8 cellular contexts compared by ENCODE assay signal in the genomic region with DNA sequence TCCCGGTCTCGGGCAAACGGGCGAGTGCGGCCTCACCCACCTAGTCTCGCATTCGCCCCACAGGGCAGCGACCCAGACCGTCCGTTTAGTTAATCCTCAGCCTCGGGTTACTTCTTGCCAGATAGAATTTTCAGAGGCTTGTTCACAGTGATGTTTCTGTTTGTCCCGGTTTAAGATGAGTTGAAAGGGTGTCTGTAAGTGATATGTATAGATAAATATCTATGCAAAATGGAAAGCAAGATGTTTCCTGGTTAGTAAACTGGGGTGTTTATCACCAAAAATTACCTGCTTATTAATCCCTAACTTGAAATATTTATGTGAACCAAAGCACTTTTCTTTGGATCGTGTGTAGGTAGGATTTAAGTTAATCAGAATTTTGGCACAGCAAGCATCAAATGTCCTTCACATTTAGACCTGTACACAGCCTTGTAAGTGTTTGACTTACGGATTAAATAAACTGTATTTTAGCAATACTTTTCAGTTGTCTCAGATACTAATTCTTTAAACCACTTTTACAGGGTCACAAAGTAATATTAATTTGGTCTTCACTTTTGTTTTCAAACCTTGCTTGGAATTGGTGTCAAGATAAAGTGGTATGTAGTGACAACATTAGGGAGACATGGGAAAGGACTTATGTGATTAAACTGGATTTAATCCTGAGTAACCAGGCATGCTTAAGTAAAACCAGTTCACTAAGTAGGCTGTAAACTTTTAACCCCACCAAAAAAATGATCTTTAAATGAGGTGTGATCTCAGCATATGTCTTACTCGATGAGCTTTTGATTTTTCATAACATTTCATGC. TPM values are rescaled to one million over a fixed set of nuclear protein-coding genes. Genes with fewer than 3 reads are reported as not detected.
DNase-seq lines count a peak whose midpoint lies in the region; ATAC-seq lines count a peak whose summit lies in the region.

No MANE protein-coding gene starts in this region.

- H3K27me3 Mint-ChIP-seq in CD4-positive, CD25-positive, alpha-beta regulatory T cell: peaks cover 4% of the 10 kb centered on the region
- H3K27me3 Mint-ChIP-seq in stimulated activated memory B cell treated with anti-CD40 and anti-IgM and Interleukin-4, amounts not matched to agents 10 μg/mL and 1 μg/mL and 100 μg/mL, for 72 hours: no peaks in the 10 kb centered on the region

- H3K4me1 ChIP-seq in CD4-positive, CD25-positive, alpha-beta regulatory T cell (ENCODE audit: control insufficient read depth, insufficient read depth, low read length, poor library complexity, severe bottlenecking): peaks cover 26% of the 10 kb centered on the region
- H3K4me1 ChIP-seq in HUES64 (ENCODE audit: insufficient read depth, low read length) (peaks cover 21% of the 10 kb centered on the region), adipocyte (ENCODE audit: control insufficient read depth, insufficient read depth, low read length) (peaks cover 42% of the 10 kb centered on the region), iPS-20b (ENCODE audit: insufficient read depth, low read length) (peaks cover 7% of the 10 kb centered on the region; the same call in 1 of the 2 replicates)

- H3K27me3 ChIP-seq in CD4-positive, CD25-positive, alpha-beta regulatory T cell (ENCODE audit: control insufficient read depth, insufficient read depth, low read length): peaks cover 4% of the 10 kb centered on the region
- H3K27me3 ChIP-seq in HUES64 (ENCODE audit: insufficient read depth, low read length) (no peaks in the 10 kb centered on the region), adipocyte (replicated peaks; ENCODE audit: control insufficient read depth, insufficient read depth, low read length) (no peaks in the 10 kb centered on the region), iPS-20b (ENCODE audit: insufficient read depth, low read length) (no peaks in the 10 kb centered on the region)

- DNase-seq in CD4-positive, CD25-positive, alpha-beta regulatory T cell: peak in 1 of 3 donors; percentile 57
- peak; percentile 31 for DNase-seq in adipocyte (ENCODE audit: low read depth)
- DNase-seq in GDM1 (lab: John Stamatoyannopoulos, UW): no peak
- DNase-seq in activated CD4-positive, CD25-positive, alpha-beta regulatory T cell treated with anti-CD3 and anti-CD28 coated beads, Interleukin-2, amount 50 U/mL, for 72 hours: no peak

- H3K9ac ChIP-seq in HUES64 (ENCODE audit: low read depth, low read length) (peak overlapping the region; percentile 97), adipocyte (ENCODE audit: low read length) (peak overlapping the region; percentile 96), iPS-20b (ENCODE audit: low read depth, low read length) (peak overlapping the region; percentile 90)

- peak overlapping the region; percentile 85 to 98 (median 97) for H3K27ac Mint-ChIP-seq in CD4-positive, CD25-positive, alpha-beta regulatory T cell
- H3K27ac Mint-ChIP-seq in stimulated activated memory B cell treated with anti-CD40 and anti-IgM and Interleukin-4, amounts not matched to agents 10 μg/mL and 1 μg/mL and 100 μg/mL, for 72 hours: peak overlapping the region; percentile 92

- H3K4me3 Mint-ChIP-seq in CD4-positive, CD25-positive, alpha-beta regulatory T cell: peak overlapping the region; percentile 96 to 100 (median 98)
- H3K4me3 Mint-ChIP-seq in stimulated activated memory B cell treated with anti-CD40 and anti-IgM and Interleukin-4, amounts not matched to agents 10 μg/mL and 1 μg/mL and 100 μg/mL, for 72 hours: peak overlapping the region; percentile 90

- no peaks in the 10 kb centered on the region for H3K9me3 ChIP-seq in CD4-positive, CD25-positive, alpha-beta regulatory T cell (ENCODE audit: control insufficient read depth in 2 of 2, low read length in 2 of 2)
- H3K9me3 ChIP-seq in HUES64 (ENCODE audit: insufficient read depth, low read depth, low read length) (no peaks in the 10 kb centered on the region), adipocyte (ENCODE audit: control insufficient read depth, low read length) (no peaks in the 10 kb centered on the region), iPS-20b (ENCODE audit: insufficient read depth, low read depth, low read length) (no peaks in the 10 kb centered on the region)

- peaks cover 0 to 2% (median 0%) of the 10 kb centered on the region in 7 donors for H3K9me3 Mint-ChIP-seq in CD4-positive, CD25-positive, alpha-beta regulatory T cell
- no peaks in the 10 kb centered on the region for H3K9me3 Mint-ChIP-seq in stimulated activated memory B cell treated with anti-CD40 and anti-IgM and Interleukin-4, amounts not matched to agents 10 μg/mL and 1 μg/mL and 100 μg/mL, for 72 hours

- peaks cover 28 to 54% (median 40%) of the 10 kb centered on the region in 4 donors for H3K4me1 Mint-ChIP-seq in CD4-positive, CD25-positive, alpha-beta regulatory T cell
- peaks cover 39% of the 10 kb centered on the region for H3K4me1 Mint-ChIP-seq in stimulated activated memory B cell treated with anti-CD40 and anti-IgM and Interleukin-4, amounts not matched to agents 10 μg/mL and 1 μg/mL and 100 μg/mL, for 72 hours

- H3K4me3 ChIP-seq in CD4-positive, CD25-positive, alpha-beta regulatory T cell (ENCODE audit: low read depth, low read length): peak overlapping the region; percentile 92
- H3K4me3 ChIP-seq in HUES64 (ENCODE audit: low read length): peak overlapping the region; percentile 91
- peak overlapping the region; percentile 96 for H3K4me3 ChIP-seq in adipocyte (ENCODE audit: low read length)
- peak overlapping the region; percentile 84 for H3K4me3 ChIP-seq in iPS-20b (ENCODE audit: low read length)

- under 1% methylated on average over 12 of the region's 15 CpGs for WGBS in HUES64

- H3K36me3 ChIP-seq in CD4-positive, CD25-positive, alpha-beta regulatory T cell (ENCODE audit: control insufficient read depth, insufficient read depth, low read length): peaks cover 8% of the 10 kb centered on the region
- H3K36me3 ChIP-seq in HUES64 (ENCODE audit: insufficient read depth, low read length) (peaks cover 25% of the 10 kb centered on the region), adipocyte (ENCODE audit: control insufficient read depth, insufficient read depth, low read length, severe bottlenecking) (no peaks in the 10 kb centered on the region), iPS-20b (ENCODE audit: insufficient read depth, low read depth, low read length) (peaks cover 32% of the 10 kb centered on the region)

- no peak for ATAC-seq in CD4-positive, CD25-positive, alpha-beta regulatory T cell (ENCODE audit: low read depth in 2 of 2)
- no peak for ATAC-seq in stimulated activated memory B cell treated with anti-CD40 and anti-IgM and Interleukin-4, amounts not matched to agents 10 μg/mL and 1 μg/mL and 100 μg/mL, for 72 hours
- no peak for ATAC-seq in HG03342 (IDR thresholded peaks at IDR 0.05; ENCODE audit: unreplicated experiment)

- no peaks in the 10 kb centered on the region for H3K36me3 Mint-ChIP-seq in CD4-positive, CD25-positive, alpha-beta regulatory T cell
- H3K36me3 Mint-ChIP-seq in stimulated activated memory B cell treated with anti-CD40 and anti-IgM and Interleukin-4, amounts not matched to agents 10 μg/mL and 1 μg/mL and 100 μg/mL, for 72 hours: peaks cover 25% of the 10 kb centered on the region

- peak overlapping the region; percentile 77 for H3K27ac ChIP-seq in CD4-positive, CD25-positive, alpha-beta regulatory T cell (ENCODE audit: insufficient read depth, low read length, poor library complexity, severe bottlenecking)
- H3K27ac ChIP-seq in HUES64 (ENCODE audit: low read depth, low read length) (peak overlapping the region; percentile 93), iPS-20b (ENCODE audit: low read length) (peak overlapping the region; percentile 3)

RNA-seq across cellular contexts. Expression of gene ZNF326, which starts 0.9 kb away (rescaled TPM):
- 45.7 TPM for total RNA-seq in CD4-positive, CD25-positive, alpha-beta regulatory T cell
- polyA plus RNA-seq in CD4-positive, CD25-positive, alpha-beta regulatory T cell: 1 to 10 TPM; 3.8 to 5.1 (median 4.7) TPM
- polyA plus RNA-seq in HUES64 (2013, experiment 1 of 2): 36.3 TPM
- polyA plus RNA-seq in HUES64 (2013, experiment 2 of 2): 30.1 TPM

Comparison
In these comparisons a context has a peak if more than half of its experiments do, and no peak if none do; other contexts are left out.
1. H3K27ac ChIP-seq: peak in every context shown above with its lines; median percentile 93 in HUES64; 77 in CD4-positive, CD25-positive, alpha-beta regulatory T cell; 3 in iPS-20b.